Comparison of ENCODE assay signal across 10 cellular contexts in the genomic region with DNA sequence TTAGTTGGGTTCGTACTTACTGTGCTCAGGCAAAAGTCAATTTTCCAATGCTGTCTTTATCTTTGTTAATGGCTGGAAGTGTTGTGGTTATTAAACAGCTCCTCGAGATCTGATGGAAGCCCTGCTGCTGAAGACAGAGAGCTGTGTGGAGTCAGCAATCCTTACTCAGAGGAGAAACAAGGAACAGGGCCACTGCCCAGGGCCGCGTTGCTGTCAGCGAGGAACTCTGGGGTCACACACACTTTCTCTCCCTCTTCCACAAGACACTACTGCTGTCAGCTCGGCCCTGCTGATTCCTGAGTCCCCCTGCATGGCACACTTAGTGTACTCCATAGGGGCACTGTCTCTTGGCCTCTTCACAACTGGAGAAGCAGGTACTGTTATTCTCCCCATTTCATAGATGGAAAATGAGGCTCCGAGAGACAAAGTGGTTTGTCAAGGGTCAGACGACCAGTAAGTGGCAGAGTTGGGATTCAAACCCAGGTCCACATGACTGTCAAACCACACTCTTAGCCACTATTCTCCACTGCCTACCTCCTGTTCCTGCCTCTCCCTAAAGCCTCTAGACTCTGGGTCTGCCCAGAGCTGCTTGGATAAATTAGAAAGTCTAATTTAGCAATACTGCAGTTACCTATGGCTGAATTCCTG. TPM values are rescaled to one million over a fixed set of nuclear protein-coding genes. Genes with fewer than 3 reads are reported as not detected.
A peak's percentile ranks its signal among the peaks of the same experiment; 100 is the strongest.
DNase-seq lines count a peak whose midpoint lies in the region; ATAC-seq and TF ChIP-seq lines count a peak whose summit lies in the region.
"Had no signal": no experiment of that assay in that cellular context is flagged by ENCODE, and none has a peak within 500 bp of the region (broad histone marks: within the 10 kb centered on the region; RNA-seq: fewer than 3 reads in every experiment).

No MANE protein-coding gene starts in this region.

- CTCF ChIA-PET in CD8-positive, alpha-beta memory T cell (lab: Charles Lee) = interaction anchor here (0.8 to 1.7 kb wide), 5 partner anchors 9 to 40 kb away, joined by 3 to 4 read pairs (median 3); no protein-coding TSS in a partner anchor
- CTCF ChIA-PET in activated CD8-positive, alpha-beta T cell treated with anti-CD3 and anti-CD28 coated beads for 36 hours (lab: Charles Lee) = interaction anchor here (0.8 to 2.4 kb wide), 8 partner anchors 10 to 96 kb away, joined by 3 to 11 read pairs (median 4); no protein-coding TSS in a partner anchor

- no peak overlapping the region for H3K4me3 ChIP-seq in CD8-positive, alpha-beta memory T cell (ENCODE audit: low read length)
- no peak overlapping the region for H3K4me3 ChIP-seq in SJCRH30
- no peak overlapping the region for H3K4me3 ChIP-seq in MG63
- H3K4me3 ChIP-seq: neural progenitor cell had no signal

- no peaks in the 10 kb centered on the region for H3K36me3 Mint-ChIP-seq in CD8-positive, alpha-beta memory T cell
- no peaks in the 10 kb centered on the region for H3K36me3 Mint-ChIP-seq in activated CD8-positive, alpha-beta T cell treated with anti-CD3 and anti-CD28 coated beads for 36 hours (ENCODE audit: low read depth)
- no peaks in the 10 kb centered on the region for H3K36me3 Mint-ChIP-seq in naive B cell
- H3K36me3 Mint-ChIP-seq: neural progenitor cell had no signal

- H3K27me3 Mint-ChIP-seq in CD8-positive, alpha-beta memory T cell = peaks cover 0 to 3% of the 10 kb centered on the region in 2 donors
- H3K27me3 Mint-ChIP-seq in activated CD8-positive, alpha-beta T cell treated with anti-CD3 and anti-CD28 coated beads for 36 hours = no peaks in the 10 kb centered on the region
- H3K27me3 Mint-ChIP-seq in naive B cell = no peaks in the 10 kb centered on the region

- DNase-seq in CD8-positive, alpha-beta memory T cell = no peak
- DNase-seq in activated CD8-positive, alpha-beta T cell treated with anti-CD3 and anti-CD28 coated beads for 36 hours = no peak
- no peak for DNase-seq in naive B cell
- DNase-seq in SJCRH30 = no peak
- no peak for DNase-seq in iPS-NIHi7 (ENCODE audit: extremely low spot score)
- no peak for DNase-seq in MG63
- DNase-seq: activated T-cell treated with anti-CD3 and anti-CD28 coated beads, Interleukin-2, amount 50 U/mL, for 1 hour had no signal

- peak overlapping the region in 7 of 8 donors; percentile 23 to 93 (median 69) for H3K27ac Mint-ChIP-seq in CD8-positive, alpha-beta memory T cell
- peak overlapping the region; percentile 86 for H3K27ac Mint-ChIP-seq in activated CD8-positive, alpha-beta T cell treated with anti-CD3 and anti-CD28 coated beads for 36 hours
- H3K27ac Mint-ChIP-seq in naive B cell = peak overlapping the region; percentile 97 to 100 (median 99)
- H3K27ac Mint-ChIP-seq: neural progenitor cell had no signal

- H3K9me3 ChIP-seq in CD8-positive, alpha-beta memory T cell (ENCODE audit: low read length) = no peaks in the 10 kb centered on the region
- H3K9me3 ChIP-seq in SJCRH30 (replicated peaks) (0 out of 2 replicates have a peak, but pooled peaks cover 4% of the 10 kb centered on the region), MG63 (no peaks in the 10 kb centered on the region)

- no peaks in the 10 kb centered on the region for H3K27me3 ChIP-seq in CD8-positive, alpha-beta memory T cell (ENCODE audit: insufficient read depth, low read length, poor library complexity, severe bottlenecking)
- H3K27me3 ChIP-seq in SJCRH30 (no peaks in the 10 kb centered on the region), MG63 (no peaks in the 10 kb centered on the region)
- H3K27me3 ChIP-seq: neural progenitor cell had no signal

- POLR2A ChIA-PET in CD8-positive, alpha-beta memory T cell (lab: Charles Lee) = interaction anchor here (2.5 kb wide), 1 partner anchor 9 kb away, joined by 7 read pairs; no protein-coding TSS in a partner anchor
- POLR2A ChIA-PET in activated CD8-positive, alpha-beta T cell treated with anti-CD3 and anti-CD28 coated beads for 36 hours (lab: Charles Lee) = interaction anchor here (1.1 to 3.9 kb wide), 12 partner anchors 10 to 49 kb away, joined by 3 to 25 read pairs (median 4); partner anchors contain the start of gene PDCD4

- ATAC-seq in GM21390 (IDR thresholded peaks at IDR 0.05; ENCODE audit: unreplicated experiment) (peak; percentile 17), naive B cell (ENCODE audit: low read depth in 2 of 2) (no peak), GM18907 (IDR thresholded peaks at IDR 0.05; ENCODE audit: unreplicated experiment) (no peak)
- ATAC-seq in activated CD8-positive, alpha-beta T cell treated with anti-CD3 and anti-CD28 coated beads for 36 hours = peak; percentile 9

- peaks cover 48 to 67% (median 53%) of the 10 kb centered on the region in 3 donors for H3K4me1 Mint-ChIP-seq in CD8-positive, alpha-beta memory T cell
- H3K4me1 Mint-ChIP-seq in activated CD8-positive, alpha-beta T cell treated with anti-CD3 and anti-CD28 coated beads for 36 hours (ENCODE audit: low read depth) = peaks cover 52% of the 10 kb centered on the region
- peaks cover 74 to 76% (median 74%) of the 10 kb centered on the region in 3 donors for H3K4me1 Mint-ChIP-seq in naive B cell

- H3K36me3 ChIP-seq in CD8-positive, alpha-beta memory T cell (ENCODE audit: insufficient read depth, low read length) = no peaks in the 10 kb centered on the region
- H3K36me3 ChIP-seq in SJCRH30 (peaks cover 5% of the 10 kb centered on the region; the same call in 1 of the 2 replicates), MG63 (no peaks in the 10 kb centered on the region)
- H3K36me3 ChIP-seq: neural progenitor cell had no signal

- peaks cover 40% of the 10 kb centered on the region for H3K4me1 ChIP-seq in CD8-positive, alpha-beta memory T cell (ENCODE audit: insufficient read depth, low read length)
- H3K4me1 ChIP-seq in SJCRH30 = no peaks in the 10 kb centered on the region

- no peaks in the 10 kb centered on the region for H3K9me3 Mint-ChIP-seq in CD8-positive, alpha-beta memory T cell
- no peaks in the 10 kb centered on the region for H3K9me3 Mint-ChIP-seq in activated CD8-positive, alpha-beta T cell treated with anti-CD3 and anti-CD28 coated beads for 36 hours
- H3K9me3 Mint-ChIP-seq in naive B cell = peaks cover 0 to 5% (median 0%) of the 10 kb centered on the region in 7 donors
- H3K9me3 Mint-ChIP-seq: neural progenitor cell had no signal

- intact Hi-C loops in activated CD8-positive, alpha-beta T cell treated with anti-CD3 and anti-CD28 coated beads for 36 hours (cut with micrococcal nuclease) = no loop called here

- TF ChIP-seq CTCF in activated CD8-positive, alpha-beta T cell treated with anti-CD3 and anti-CD28 coated beads for 36 hours (IDR thresholded peaks at IDR 0.05) = no peak

- no peak overlapping the region for H3K27ac ChIP-seq in CD8-positive, alpha-beta memory T cell (ENCODE audit: low read depth, low read length)
- H3K27ac ChIP-seq in SJCRH30 = no peak overlapping the region
- H3K27ac ChIP-seq: neural progenitor cell had no signal

- peak overlapping the region in 4 of 7 donors; percentile 15 to 44 (median 27) for H3K4me3 Mint-ChIP-seq in CD8-positive, alpha-beta memory T cell
- peak overlapping the region; percentile 44 for H3K4me3 Mint-ChIP-seq in activated CD8-positive, alpha-beta T cell treated with anti-CD3 and anti-CD28 coated beads for 36 hours
- peak overlapping the region; percentile 28 to 95 (median 82) for H3K4me3 Mint-ChIP-seq in naive B cell
- H3K4me3 Mint-ChIP-seq: neural progenitor cell had no signal

RNA-seq across cellular contexts. Expression of gene PDCD4, which starts 29.3 kb away (rescaled TPM):
- 10 to 100 TPM; 88.4 to 96.1 TPM for total RNA-seq in CD8-positive, alpha-beta memory T cell
- polyA plus RNA-seq in CD8-positive, alpha-beta memory T cell = 540 TPM
- 100 to 1,000 TPM; 186 to 190 TPM for total RNA-seq in activated CD8-positive, alpha-beta T cell treated with anti-CD3 and anti-CD28 coated beads for 36 hours
- 100 to 1,000 TPM; 197 to 439 (median 323) TPM for polyA plus RNA-seq in naive B cell (ENCODE audit: low read depth in 6 of 6)
- total RNA-seq in SJCRH30 (2014; rRNA removed; shearing (Covaris generic)) = 55.0 and 60.9 TPM in 2 replicates
- total RNA-seq in MG63 (2014; rRNA removed; shearing (Covaris generic); ENCODE audit: low replicate concordance) = 20.0 and 25.8 TPM in 2 replicates

Comparison
In these comparisons a context has a peak if more than half of its experiments do, and no peak if none do; other contexts are left out.
1. H3K4me3 Mint-ChIP-seq: peak in every context shown above with its lines; median percentile 82 in naive B cell; 44 in activated CD8-positive, alpha-beta T cell treated with anti-CD3 and anti-CD28 coated beads for 36 hours; 27 in CD8-positive, alpha-beta memory T cell.
2. ATAC-seq: peak in GM21390 (single experiment) and activated CD8-positive, alpha-beta T cell treated with anti-CD3 and anti-CD28 coated beads for 36 hours (single experiment); none in naive B cell (0 of 2) and GM18907 (single experiment).
3. Peak in every context shown above with its lines, with median percentiles within 50 percentile points of each other: H3K27ac Mint-ChIP-seq.